ENCODE assay signal across 8 cellular contexts in genomic region chr14:61562321-61563161, GRCh38.
DNase-seq lines count a peak whose midpoint lies in the region; ATAC-seq and TF ChIP-seq lines count a peak whose summit lies in the region.

No MANE protein-coding gene starts in this region.

- peak overlapping the region in 1 of 2 donors; percentile 51 for H3K27ac Mint-ChIP-seq in effector memory CD8-positive, alpha-beta T cell

- peak overlapping the region; percentile 100 for H2BK12ac ChIP-seq in trophoblast cell (ENCODE audit: low read length)

- H2BK120ac ChIP-seq in trophoblast cell (ENCODE audit: insufficient read depth, low read length, poor library complexity) = peak overlapping the region; percentile 100

- peak overlapping the region; percentile 96 for H4K8ac ChIP-seq in trophoblast cell (ENCODE audit: low read depth, low read length)

- H3K27ac ChIP-seq in trophoblast cell (ENCODE audit: low read depth, low read length) (peak overlapping the region; percentile 97), aorta (ENCODE audit: low read depth in 1 of 2, low read length in 2 of 2) (peak overlapping the region in 1 of 2 donors; percentile 61)

- peaks cover 21% of the 10 kb centered on the region for H3K36me3 Mint-ChIP-seq in effector memory CD8-positive, alpha-beta T cell (ENCODE audit: insufficient read depth)

- peak overlapping the region; percentile 96 for H4K91ac ChIP-seq in trophoblast cell (ENCODE audit: low read depth, low read length)

- H2BK5ac ChIP-seq in trophoblast cell (ENCODE audit: low read depth, low read length, poor library complexity) = peak overlapping the region; percentile 95

- H3K14ac ChIP-seq in trophoblast cell (ENCODE audit: low read length) = peak overlapping the region; percentile 97

- H3K4ac ChIP-seq in trophoblast cell (ENCODE audit: low read depth, low read length) = peak overlapping the region; percentile 89

- H4K12ac ChIP-seq in trophoblast cell (ENCODE audit: low read depth, low read length) = peak overlapping the region; percentile 92

- H3K4me1 ChIP-seq in trophoblast cell (ENCODE audit: control insufficient read depth in 1 of 2, insufficient read depth in 2 of 2, low read length in 2 of 2) (peaks cover 43 to 59% of the 10 kb centered on the region in 2 experiments), aorta (ENCODE audit: control insufficient read depth in 1 of 2, insufficient read depth in 2 of 2, low read length in 2 of 2) (peaks cover 0 to 2% of the 10 kb centered on the region in 2 donors)

- no peaks in the 10 kb centered on the region for H3K27me3 Mint-ChIP-seq in effector memory CD8-positive, alpha-beta T cell

- H3K79me2 ChIP-seq in trophoblast cell (ENCODE audit: control insufficient read depth, insufficient read depth, low read length, poor library complexity) = peaks cover 28% of the 10 kb centered on the region

- H3K4me3 Mint-ChIP-seq in effector memory CD8-positive, alpha-beta T cell = peak overlapping the region in 1 of 2 donors; percentile 21

- H3K23ac ChIP-seq in trophoblast cell (ENCODE audit: low read length) = no peak overlapping the region

- no peak overlapping the region for H3K4me2 ChIP-seq in trophoblast cell (ENCODE audit: low read length)

- H3K27me3 ChIP-seq in trophoblast cell (ENCODE audit: insufficient read depth, low read length) (no peaks in the 10 kb centered on the region), aorta (ENCODE audit: control insufficient read depth in 1 of 2, insufficient read depth in 2 of 2, low read length in 1 of 2) (no peaks in the 10 kb centered on the region)

- no peaks in the 10 kb centered on the region for H3K9me3 ChIP-seq in trophoblast cell (ENCODE audit: insufficient read depth, low read depth, low read length)
- H3K9me3 ChIP-seq in aorta (ENCODE audit: control insufficient read depth, low read length) = no peaks in the 10 kb centered on the region

- intact Hi-C loops in aorta (cut with DNase I) = loop anchor here (2.0 to 10.0 kb wide), 3 partner anchors 24 to 132 kb away; partner anchors contain the start of gene HIF1A (in 1 of the 2)

- H2AFZ ChIP-seq in trophoblast cell (ENCODE audit: insufficient read depth, low read length, poor library complexity) = peak overlapping the region; percentile 61

- H3K4me1 Mint-ChIP-seq in effector memory CD8-positive, alpha-beta T cell (ENCODE audit: low read depth in 2 of 2) = peaks cover 8 to 19% of the 10 kb centered on the region in 2 donors

- H3K36me3 ChIP-seq in trophoblast cell (ENCODE audit: control insufficient read depth in 1 of 2, insufficient read depth in 2 of 2, low read length in 2 of 2) (no peaks in the 10 kb centered on the region), aorta (ENCODE audit: control insufficient read depth in 1 of 2, insufficient read depth in 2 of 2, low read length in 1 of 2) (no peaks in the 10 kb centered on the region)

- no peak overlapping the region for H3K4me3 ChIP-seq in trophoblast cell (ENCODE audit: low read depth, low read length)
- H3K4me3 ChIP-seq in aorta (ENCODE audit: low read length in 2 of 2) = no peak overlapping the region

- peaks cover 70% of the 10 kb centered on the region for H3K79me1 ChIP-seq in trophoblast cell (ENCODE audit: low read length)

- peak overlapping the region; percentile 94 for H3K18ac ChIP-seq in trophoblast cell (ENCODE audit: low read length)

- peak; percentile 63 for ATAC-seq in SK-N-SH treated with all-trans-retinoic acid at 6 μM for 48 hours
- peak; percentile 98 for ATAC-seq in effector memory CD8-positive, alpha-beta T cell (replicated peaks)
- no peak for ATAC-seq in aorta (ENCODE audit: low FRiP score)

- H3K9ac ChIP-seq in trophoblast cell (ENCODE audit: low read length) = peak overlapping the region; percentile 46

- H2AK5ac ChIP-seq in trophoblast cell (ENCODE audit: low read length) = peak overlapping the region; percentile 100

- no peaks in the 10 kb centered on the region for H3K9me3 Mint-ChIP-seq in effector memory CD8-positive, alpha-beta T cell

- no CpG with 5 or more reads among the region's 7 CpGs for WGBS in trophoblast cell (ENCODE audit: extremely low coverage, insufficient coverage, insufficient read length)
- WGBS in aorta, 2 donors = 92 to 97% methylated on average over 7 of the region's 7 CpGs

- DNase-seq in NCI-H2196 (lab: John Stamatoyannopoulos, UW; ENCODE audit: unreplicated experiment) (peak; percentile 53), NCI-H2196 treated with DMSO at 0.1 percent for 48 hours (lab: John Stamatoyannopoulos, UW; ENCODE audit: unreplicated experiment) (no peak), trophoblast cell (peak; percentile 85 to 95), aorta (no peak), hippocampal formation (lab: John Stamatoyannopoulos, UW) (no peak), NCI-H510A treated with DMSO at 0.1 percent for 48 hours (lab: John Stamatoyannopoulos, UW) (no peak)
- DNase-seq in effector memory CD8-positive, alpha-beta T cell = peak in 2 of 3 experiments; percentile 17 to 26

TF ChIP-seq in SK-N-SH treated with all-trans-retinoic acid at 6 μM for 48 hours, 23 proteins besides CTCF, POLR2A, EP300 and RAD21:
- TF ChIP-seq PPARA (CRISPR knock-in tag; IDR thresholded peaks at IDR 0.05; ENCODE audit: borderline replicate concordance) = no peak
- TF ChIP-seq TOX (CRISPR knock-in tag; IDR thresholded peaks at IDR 0.05; ENCODE audit: borderline replicate concordance) = peak; percentile 74; the same call in 1 of the 2 replicates
- TF ChIP-seq ZFP3 (CRISPR knock-in tag; IDR thresholded peaks at IDR 0.05) = no peak
- TF ChIP-seq RARB (CRISPR knock-in tag; IDR thresholded peaks at IDR 0.05) = peak; percentile 56; the same call in 1 of the 2 replicates
- peak; percentile 65; the same call in 1 of the 2 replicates for TF ChIP-seq PATZ1 (CRISPR knock-in tag; IDR thresholded peaks at IDR 0.05; ENCODE audit: borderline replicate concordance)
- 0 out of 2 replicates have a peak, but pooled peaks have one; percentile 16 for TF ChIP-seq OSR1 (CRISPR knock-in tag; IDR thresholded peaks at IDR 0.05)
- peak; percentile 34 for TF ChIP-seq ISL1 (CRISPR knock-in tag; IDR thresholded peaks at IDR 0.05)
- peak; percentile 63 for TF ChIP-seq ZC3H10 (CRISPR knock-in tag; IDR thresholded peaks at IDR 0.05)
- no peak; the same call in none of the 2 replicates for TF ChIP-seq CSDC2 (CRISPR knock-in tag; IDR thresholded peaks at IDR 0.05)

Comparison
In these comparisons a context has a peak if more than half of its experiments do, and no peak if none do; other contexts are left out.
1. DNase-seq: peak in NCI-H2196 (single experiment), effector memory CD8-positive, alpha-beta T cell (2 of 3) and trophoblast cell (2 of 2); none in NCI-H2196 treated with DMSO at 0.1 percent for 48 hours (single experiment), aorta (0 of 2), hippocampal formation (0 of 2) and NCI-H510A treated with DMSO at 0.1 percent for 48 hours (single experiment).